ENCODE assay signal across 8 cellular contexts in the genomic region with DNA sequence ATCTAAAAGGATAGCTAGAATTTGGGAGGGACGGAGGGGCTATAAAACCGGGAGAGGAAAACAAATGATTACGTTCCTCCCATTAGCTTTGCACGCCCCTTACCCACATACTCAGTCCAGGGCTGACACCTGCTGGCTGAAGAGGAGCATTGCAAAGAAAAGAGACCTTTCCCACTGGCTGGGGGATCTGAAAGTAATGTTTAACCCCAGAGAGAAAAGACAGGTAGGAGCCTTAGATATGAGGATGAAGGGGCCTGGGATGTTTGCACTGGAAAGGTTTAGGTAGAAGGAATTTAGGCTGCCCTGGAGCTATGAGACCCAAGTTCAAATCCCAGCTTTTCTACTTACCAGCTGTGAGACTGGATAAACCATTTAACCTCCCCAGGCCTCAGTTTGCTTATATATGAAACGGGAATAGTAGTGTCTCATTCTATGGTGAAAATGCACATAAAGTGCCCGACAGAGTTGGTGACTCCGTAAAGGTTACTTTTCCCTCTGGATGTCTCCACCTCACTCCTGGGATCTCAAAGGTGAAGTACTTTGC.
DNase-seq lines count a peak whose midpoint lies in the region; ATAC-seq and TF ChIP-seq lines count a peak whose summit lies in the region.

No MANE protein-coding gene starts in this region.

- no peaks in the 10 kb centered on the region for H3K27me3 ChIP-seq in A673 (replicated peaks; ENCODE audit: insufficient read depth, low read depth, low read length, poor library complexity)

- no peaks in the 10 kb centered on the region for H3K36me3 Mint-ChIP-seq in type B pancreatic cell

- no peak overlapping the region for H3K27ac ChIP-seq in A673 (ENCODE audit: low read depth, low read length, poor library complexity, severe bottlenecking)

- H3K36me3 ChIP-seq in A673 (ENCODE audit: insufficient read depth, low read length, poor library complexity, severe bottlenecking), result no peaks in the 10 kb centered on the region
- no peaks in the 10 kb centered on the region for H3K36me3 ChIP-seq in mucosa of descending colon (ENCODE audit: low read depth)

- ATAC-seq in HG02763 (IDR thresholded peaks at IDR 0.05; ENCODE audit: unreplicated experiment), result peak; percentile 73
- peak; percentile 59 for ATAC-seq in mucosa of descending colon

- POLR2A ChIA-PET in A673 (lab: Charles Lee; ENCODE audit: low non-redundant PET), result no interaction called here

- H3K4me3 ChIP-seq in A673 (ENCODE audit: low read depth, low read length, poor library complexity, severe bottlenecking), result no peak overlapping the region
- no peak overlapping the region for H3K4me3 ChIP-seq in WI38 (ENCODE audit: low read depth, low read length)
- H3K4me3 ChIP-seq in epithelial cell of proximal tubule (ENCODE audit: low read depth, low read length), result peak overlapping the region; percentile 27
- no peak overlapping the region for H3K4me3 ChIP-seq in mucosa of descending colon

- DNase-seq in A673 (ENCODE audit: low spot score) (peak; percentile 69), GM10266 (ENCODE audit: extremely low spot score) (peak; percentile 71), NCI-H2081 treated with DMSO at 0.1 percent for 48 hours (lab: John Stamatoyannopoulos, UW) (peak; percentile 51), epithelial cell of proximal tubule (ENCODE audit: low read depth) (no peak), mucosa of descending colon (peak in 2 of 3 donors; percentile 16 to 31), type B pancreatic cell (ENCODE audit: extremely low spot score, unreplicated experiment) (no peak)

- H3K4me1 Mint-ChIP-seq in type B pancreatic cell (ENCODE audit: unreplicated experiment), result peaks cover 4% of the 10 kb centered on the region

- TF ChIP-seq CTCF in A673 (conservative IDR thresholded peaks at IDR 0.05; ENCODE audit: low read depth, low read length) (peak; percentile 82), GM10266 (IDR thresholded peaks at IDR 0.05; ENCODE audit: control insufficient read depth, insufficient read depth, low read depth, missing control alignments) (peak; percentile 88), WI38 (IDR thresholded peaks at IDR 0.05; ENCODE audit: low read depth, low read length) (peak; percentile 88), epithelial cell of proximal tubule (conservative IDR thresholded peaks at IDR 0.05; ENCODE audit: low read depth, low read length) (peak; percentile 99), mucosa of descending colon (IDR thresholded peaks at IDR 0.05) (peak; percentile 55), type B pancreatic cell (conservative IDR thresholded peaks at IDR 0.05) (peak; percentile 97)

- H3K4me1 ChIP-seq in A673 (ENCODE audit: insufficient read depth, low read length, poor library complexity, severe bottlenecking) (no peaks in the 10 kb centered on the region), mucosa of descending colon (ENCODE audit: low read depth) (no peaks in the 10 kb centered on the region)

- no peak overlapping the region for H3K27ac Mint-ChIP-seq in type B pancreatic cell

- H3K9me3 Mint-ChIP-seq in type B pancreatic cell, result no peaks in the 10 kb centered on the region

- intact Hi-C loops in A673 (cut with micrococcal nuclease; ENCODE audit: unreplicated experiment), result loop anchor here (1.0 to 10.0 kb wide), 3 partner anchors 468 to 1433 kb away; no protein-coding TSS in a partner anchor
- intact Hi-C loops in mucosa of descending colon (cut with DNase I, micrococcal nuclease), result loop anchor here in 1 of 2 donors (10.0 kb wide), 1 partner anchor 1430 kb away; no protein-coding TSS in a partner anchor

- H3K4me3 Mint-ChIP-seq in type B pancreatic cell, result no peak overlapping the region

- no TSS peak for BruUV-seq in A673 (replicated peaks; lab: Mats Ljungman, UMichigan)

- CTCF ChIA-PET in A673 (lab: Charles Lee), result interaction anchor here (0.5 to 2.0 kb wide), 10 partner anchors 13 to 1615 kb away, joined by 3 to 10 read pairs (median 4); no protein-coding TSS in a partner anchor

- peaks cover 21% of the 10 kb centered on the region for H3K27me3 Mint-ChIP-seq in type B pancreatic cell

- no peaks in the 10 kb centered on the region for H3K9me3 ChIP-seq in A673 (ENCODE audit: low read depth, low read length, poor library complexity, severe bottlenecking)
- no peaks in the 10 kb centered on the region for H3K9me3 ChIP-seq in mucosa of descending colon

Comparison
In these comparisons a context has a peak if more than half of its experiments do, and no peak if none do; other contexts are left out.
1. DNase-seq: peak in A673 (single experiment), GM10266 (single experiment), NCI-H2081 treated with DMSO at 0.1 percent for 48 hours (single experiment) and mucosa of descending colon (2 of 3); none in epithelial cell of proximal tubule (single experiment) and type B pancreatic cell (single experiment).
2. Peak in every context shown above with its lines, with median percentiles within 50 percentile points of each other: CTCF ChIP-seq.